In the genomic region with DNA sequence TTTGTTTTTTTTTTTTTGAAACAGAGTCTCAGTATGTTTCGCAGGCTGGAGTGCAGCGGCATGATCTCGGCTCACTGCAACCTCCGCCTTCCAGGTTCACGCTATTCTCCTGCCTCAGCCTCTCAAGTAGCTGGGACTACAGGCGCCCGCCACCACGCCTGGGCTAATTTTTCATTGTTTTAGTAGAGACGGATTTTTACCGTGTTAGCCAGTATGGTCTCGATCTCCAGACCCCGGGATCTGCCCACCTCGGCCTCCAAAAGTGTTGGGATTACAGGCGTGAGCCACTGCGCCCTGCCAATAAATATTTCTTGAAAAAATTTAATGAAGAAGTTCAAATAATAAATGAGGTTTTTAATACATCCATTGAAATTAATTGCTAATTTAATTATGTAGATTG, we compare ENCODE assay signal across 6 cellular contexts.
A peak's percentile ranks its signal among the peaks of the same experiment; 100 is the strongest.
DNase-seq lines count a peak whose midpoint lies in the region; ATAC-seq, FAIRE-seq and TF ChIP-seq lines count a peak whose summit lies in the region.
"Not testable (repeated sequence)": the region's sequence is repeated elsewhere in the genome, so short reads cannot be mapped to it uniquely, and the experiment has no call there.

No MANE protein-coding gene starts in this region.

- FAIRE-seq in islet of Langerhans (lab: Jason Lieb, UNC): peak; percentile 41

- 93 to 96% (median 94%) methylated on average over 15 of the region's 15 CpGs for WGBS in spleen, 5 donors
- WGBS in testis, 2 donors: 59 to 74% methylated on average over 15 of the region's 15 CpGs

- DNase-seq in UCSD-AML1 (lab: John Stamatoyannopoulos, UW; ENCODE audit: unreplicated experiment) (peak; percentile 0), mesenteric fat pad (ENCODE audit: low spot score) (peak; percentile 75), spleen (peak; percentile 33), testis (peak; percentile 22), upper lobe of right lung (peak; percentile 20)

- not testable (repeated sequence) for H3K9me3 ChIP-seq in spleen, testis, upper lobe of right lung

- intact Hi-C loops in spleen (cut with DNase I; ENCODE audit: low total_unique reads); testis (cut with DNase I; ENCODE audit: low total_unique reads); upper lobe of right lung (cut with DNase I): not testable (repeated sequence)

- H3K36me3 ChIP-seq in spleen; testis (ENCODE audit: low read depth, missing control alignments); upper lobe of right lung: not testable (repeated sequence)

- not testable (repeated sequence) for TF ChIP-seq POLR2A in spleen (IDR thresholded peaks at IDR 0.05); testis (IDR thresholded peaks at IDR 0.05)

- not testable (repeated sequence) for H3K27ac ChIP-seq in spleen, testis, upper lobe of right lung

- ATAC-seq in upper lobe of right lung: not testable (repeated sequence)

- not testable (repeated sequence) for TF ChIP-seq CTCF in spleen (IDR thresholded peaks at IDR 0.05 in 8 of 11, conservative IDR thresholded peaks at IDR 0.05 in 3 of 11); testis (IDR thresholded peaks at IDR 0.05); upper lobe of right lung (IDR thresholded peaks at IDR 0.05)

- not testable (repeated sequence) for H3K4me3 ChIP-seq in spleen, upper lobe of right lung
- peak overlapping the region in 1 of 2 donors; percentile 20 for H3K4me3 ChIP-seq in testis

- H3K27me3 ChIP-seq in spleen (replicated peaks in 1 of 7); testis; upper lobe of right lung: not testable (repeated sequence)

- H3K4me1 ChIP-seq in spleen, testis, upper lobe of right lung: not testable (repeated sequence)

Comparison
In these comparisons a context has a peak if more than half of its experiments do, and no peak if none do; other contexts are left out.
1. DNase-seq: peak in every context shown above with its lines; median percentile 75 in mesenteric fat pad; 33 in spleen; 22 in testis; 20 in upper lobe of right lung; 0 in UCSD-AML1.